ENCODE assay signal across 27 cellular contexts in genomic region chr10:77833225-77833624, GRCh38.
"Had no signal": no experiment of that assay in that cellular context is flagged by ENCODE, and none has a peak within 500 bp of the region (broad histone marks: within the 10 kb centered on the region; RNA-seq: fewer than 3 reads in every experiment).

No MANE protein-coding gene starts in this region.

- H3K4me1 ChIP-seq: ascending aorta, body of pancreas had no signal

- H3K27ac Mint-ChIP-seq: activated B cell treated with CpG ODN at 0.5 μM for 24 hours; activated CD8-positive, alpha-beta T cell treated with anti-CD3 and anti-CD28 coated beads for 36 hours; activated naive CD4-positive, alpha-beta T cell treated with anti-CD3 and anti-CD28 coated beads, Interleukin-2, amount 50 U/mL, for 24 hours; activated T-cell treated with anti-CD3 and anti-CD28 coated beads, Interleukin-2, amount 50 U/mL, for 72 hours had no signal

- H3K27me3 Mint-ChIP-seq: activated B cell treated with CpG ODN at 0.5 μM for 24 hours; activated CD8-positive, alpha-beta T cell treated with anti-CD3 and anti-CD28 coated beads for 36 hours; activated naive CD4-positive, alpha-beta T cell treated with anti-CD3 and anti-CD28 coated beads, Interleukin-2, amount 50 U/mL, for 24 hours had no signal

- H3K36me3 Mint-ChIP-seq: activated naive CD4-positive, alpha-beta T cell treated with anti-CD3 and anti-CD28 coated beads, Interleukin-2, amount 50 U/mL, for 24 hours had no signal

- H3K4me3 Mint-ChIP-seq: activated B cell treated with CpG ODN at 0.5 μM for 24 hours; activated CD8-positive, alpha-beta T cell treated with anti-CD3 and anti-CD28 coated beads for 36 hours; activated naive CD4-positive, alpha-beta T cell treated with anti-CD3 and anti-CD28 coated beads, Interleukin-2, amount 50 U/mL, for 24 hours; activated T-cell treated with anti-CD3 and anti-CD28 coated beads, Interleukin-2, amount 50 U/mL, for 72 hours had no signal

- H3K9me3 ChIP-seq: ascending aorta, body of pancreas had no signal

- H3K4me3 ChIP-seq: ascending aorta, body of pancreas, SK-N-MC had no signal

- H3K4me2 ChIP-seq: KMS-11 had no signal

- H3K27me3 ChIP-seq: ascending aorta, body of pancreas had no signal

- DNase-seq: activated B cell treated with CpG ODN at 0.5 μM for 24 hours; activated CD4-positive, alpha-beta T cell treated with anti-CD3 and anti-CD28 coated beads for 1 hour; activated CD8-positive, alpha-beta memory T cell treated with anti-CD3 and anti-CD28 coated beads, Interleukin-2, amount 50 U/mL, for 4 hours; activated CD8-positive, alpha-beta T cell treated with anti-CD3 and anti-CD28 coated beads for 36 hours; activated effector memory CD4-positive, alpha-beta T cell treated with Interleukin-2 at 50 U/mL for 16 hours; activated naive CD4-positive, alpha-beta T cell; activated T-cell treated with anti-CD3 and anti-CD28 coated beads, Interleukin-2, amount 50 U/mL, for 72 hours; amniotic stem cell; body of pancreas; central memory CD4-positive, alpha-beta T cell; NCI-H1092; NCI-H1417; NCI-H2029; NCI-H2107; NCI-H2171 treated with DMSO at 0.1 percent for 48 hours; NCI-H226; NCI-H510A; NCI-H526 treated with DMSO at 0.1 percent for 48 hours; NCI-H82; RPMI8226; T-helper 9 cell had no signal

- ATAC-seq: activated CD8-positive, alpha-beta T cell treated with anti-CD3 and anti-CD28 coated beads for 36 hours; activated T-cell treated with anti-CD3 and anti-CD28 coated beads, Interleukin-2, amount 50 U/mL, for 72 hours; body of pancreas; Panc1; Right ventricle myocardium inferior had no signal

- H3K27ac ChIP-seq: ascending aorta, body of pancreas, KMS-11, SK-N-MC had no signal

- H3K9me3 Mint-ChIP-seq: activated B cell treated with CpG ODN at 0.5 μM for 24 hours; activated CD8-positive, alpha-beta T cell treated with anti-CD3 and anti-CD28 coated beads for 36 hours; activated naive CD4-positive, alpha-beta T cell treated with anti-CD3 and anti-CD28 coated beads, Interleukin-2, amount 50 U/mL, for 24 hours; activated T-cell treated with anti-CD3 and anti-CD28 coated beads, Interleukin-2, amount 50 U/mL, for 72 hours had no signal
